13 cellular contexts compared by ENCODE assay signal in genomic region chr5:147407094-147407681, GRCh38.
DNase-seq lines count a peak whose midpoint lies in the region; ATAC-seq, FAIRE-seq and TF ChIP-seq lines count a peak whose summit lies in the region.
"Had no signal": no experiment of that assay in that cellular context is flagged by ENCODE, and none has a peak within 500 bp of the region (broad histone marks: within the 10 kb centered on the region; RNA-seq: fewer than 3 reads in every experiment).

No MANE protein-coding gene starts in this region.

- no peaks in the 10 kb centered on the region for H3K36me3 ChIP-seq in ACC112 (ENCODE audit: insufficient read depth, low read length)
- H3K36me3 ChIP-seq: right lobe of liver had no signal

- H3K27ac Mint-ChIP-seq in nephron progenitor cell: peak overlapping the region; percentile 76
- H3K27ac Mint-ChIP-seq: activated naive CD4-positive, alpha-beta T cell treated with anti-CD3 and anti-CD28 coated beads for 36 hours had no signal

- H3K36me3 Mint-ChIP-seq in nephron progenitor cell (ENCODE audit: low read depth): peaks cover 62% of the 10 kb centered on the region

- H3K9me3 Mint-ChIP-seq in nephron progenitor cell: no peaks in the 10 kb centered on the region
- H3K9me3 Mint-ChIP-seq: activated naive CD4-positive, alpha-beta T cell treated with anti-CD3 and anti-CD28 coated beads for 36 hours had no signal

- H3K4me3 ChIP-seq in ACC112 (ENCODE audit: low read depth, low read length): no peak overlapping the region
- H3K4me3 ChIP-seq: right lobe of liver had no signal

- no peak overlapping the region for H2AFZ ChIP-seq in ACC112 (ENCODE audit: low read length, unreplicated experiment)

- H3K27me3 ChIP-seq in ACC112 (ENCODE audit: insufficient read depth, low read length): no peaks in the 10 kb centered on the region
- H3K27me3 ChIP-seq: BE2C, right lobe of liver had no signal

- ATAC-seq in HG03432 (IDR thresholded peaks at IDR 0.05; ENCODE audit: unreplicated experiment): peak; percentile 24

- H3K27ac ChIP-seq in ACC112 (ENCODE audit: low read depth, low read length) (0 out of 2 replicates have a peak overlapping the region, but pooled peaks have one; percentile 3), cingulate gyrus (ENCODE audit: low read depth, low read length) (peak overlapping the region; percentile 52)
- H3K27ac ChIP-seq: right lobe of liver had no signal

- DNase-seq in nephron progenitor cell (no peak), islet precursor cell (no peak), RCC 7860 (ENCODE audit: low spot score) (no peak), NCI-H2107 treated with DMSO at 0.1 percent for 48 hours (lab: John Stamatoyannopoulos, UW; ENCODE audit: unreplicated experiment) (no peak)
- no peak for DNase-seq in activated CD4-positive, CD25-positive, alpha-beta regulatory T cell treated with anti-CD3 and anti-CD28 coated beads, Interleukin-2, amount 50 U/mL, for 72 hours
- DNase-seq: activated CD4-positive, CD25-positive, alpha-beta regulatory T cell; activated naive CD4-positive, alpha-beta T cell treated with anti-CD3 and anti-CD28 coated beads for 36 hours; BE2C; kidney; right lobe of liver had no signal

- no peaks in the 10 kb centered on the region for H3K79me2 ChIP-seq in ACC112 (ENCODE audit: control insufficient read depth, insufficient read depth, low read length, unreplicated experiment)

- FAIRE-seq in RCC 7860 (lab: Jason Lieb, UNC): no peak
- FAIRE-seq: kidney had no signal

- H3K4me1 ChIP-seq in ACC112 (ENCODE audit: control insufficient read depth, insufficient read depth, low read length, unreplicated experiment): peaks cover 24% of the 10 kb centered on the region
- H3K4me1 ChIP-seq: right lobe of liver had no signal

- H3K27me3 Mint-ChIP-seq in nephron progenitor cell (ENCODE audit: low read depth, poor library complexity): no peaks in the 10 kb centered on the region

- peak overlapping the region; percentile 37 for H3K4me3 Mint-ChIP-seq in nephron progenitor cell
- H3K4me3 Mint-ChIP-seq: activated naive CD4-positive, alpha-beta T cell treated with anti-CD3 and anti-CD28 coated beads for 36 hours had no signal

- peaks cover 58% of the 10 kb centered on the region for H3K4me1 Mint-ChIP-seq in nephron progenitor cell

- TF ChIP-seq CTCF in nephron progenitor cell (IDR thresholded peaks at IDR 0.05): no peak
